ENCODE assay signal across 14 cellular contexts in the genomic region with DNA sequence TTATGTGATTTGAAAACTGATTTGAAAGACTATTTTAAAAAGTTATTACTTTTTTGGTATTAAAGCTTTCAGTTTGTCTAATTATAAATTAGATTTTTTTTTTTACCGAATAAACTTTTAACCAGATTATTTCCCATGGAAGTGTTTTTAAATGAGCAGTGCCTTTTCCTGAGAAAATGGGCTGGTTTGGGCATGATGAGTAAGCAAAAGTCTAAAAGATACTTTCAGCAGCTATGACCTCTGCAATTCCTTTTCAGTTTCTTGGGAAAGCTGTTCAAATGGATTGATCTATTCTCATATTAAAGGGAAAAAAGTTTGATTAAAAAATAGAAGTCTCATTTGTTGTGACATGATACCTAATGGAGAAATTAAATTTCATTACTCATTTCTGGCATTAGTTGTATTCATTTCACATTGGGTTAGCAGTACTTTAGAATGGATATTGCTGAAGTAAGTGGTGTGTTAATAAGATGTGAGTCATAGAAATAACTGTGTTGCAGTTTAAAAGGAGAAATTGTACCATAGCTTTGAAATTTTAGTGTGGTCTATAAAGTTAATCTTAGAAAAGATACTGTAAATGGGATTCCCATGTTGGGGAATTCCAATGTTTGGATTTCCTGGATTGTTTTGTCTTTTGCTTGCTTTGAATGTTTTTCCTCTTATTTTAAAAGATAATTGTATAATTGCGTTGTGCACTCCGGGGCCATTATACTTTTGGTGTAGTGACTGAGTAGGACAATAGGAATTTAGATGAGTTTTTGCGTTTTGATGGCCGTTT. TPM values are rescaled to one million over a fixed set of nuclear protein-coding genes. Genes with fewer than 3 reads are reported as not detected.
DNase-seq lines count a peak whose midpoint lies in the region; ATAC-seq and TF ChIP-seq lines count a peak whose summit lies in the region.
"Had no signal": no experiment of that assay in that cellular context is flagged by ENCODE, and none has a peak within 500 bp of the region (broad histone marks: within the 10 kb centered on the region; RNA-seq: fewer than 3 reads in every experiment).

No MANE protein-coding gene starts in this region.

- H3K9me3 ChIP-seq in IMR-90 (ENCODE audit: control insufficient read depth, insufficient read depth, low read length): peaks cover 3% of the 10 kb centered on the region; the same call in 1 of the 2 replicates
- H3K9me3 ChIP-seq in mammary epithelial cell (replicated peaks; ENCODE audit: insufficient read depth, low read length): no peaks in the 10 kb centered on the region
- no peaks in the 10 kb centered on the region for H3K9me3 ChIP-seq in lower lobe of right lung
- H3K9me3 ChIP-seq in tibial artery: no peaks in the 10 kb centered on the region
- H3K9me3 ChIP-seq in endodermal cell (ENCODE audit: control insufficient read depth, low read length): no peaks in the 10 kb centered on the region

- H3K79me2 ChIP-seq in mammary epithelial cell (ENCODE audit: insufficient read depth, low read length): peaks cover 98% of the 10 kb centered on the region

- H3K4me3 Mint-ChIP-seq in endodermal cell: no peak overlapping the region
- H3K4me3 Mint-ChIP-seq: activated B cell treated with CpG ODN at 0.5 μM for 24 hours; activated T-cell treated with anti-CD3 and anti-CD28 coated beads, Interleukin-2, amount 50 U/mL, for 72 hours; CD8-positive, alpha-beta T cell had no signal

- H3K4me2 ChIP-seq in IMR-90 (ENCODE audit: low read depth, low read length): peak overlapping the region; percentile 36; the same call in 1 of the 2 replicates
- peak overlapping the region; percentile 35 for H3K4me2 ChIP-seq in mammary epithelial cell (ENCODE audit: insufficient read depth, low read depth, low read length)

- no peak overlapping the region for H3K4ac ChIP-seq in IMR-90 (ENCODE audit: low read depth, low read length)

- H3K9ac ChIP-seq in IMR-90 (ENCODE audit: low read depth, low read length) (no peak overlapping the region), mammary epithelial cell (ENCODE audit: insufficient read depth, low read length) (no peak overlapping the region), endodermal cell (ENCODE audit: extremely low read depth, low read length, poor library complexity, severe bottlenecking) (no peak overlapping the region)

- H4K5ac ChIP-seq in IMR-90 (ENCODE audit: low read depth, low read length): no peak overlapping the region

- ATAC-seq in IMR-90 (ENCODE audit: low read depth) (peak; percentile 82; the same call in 1 of the 2 replicates), lower lobe of right lung (no peak)
- ATAC-seq: activated T-cell treated with anti-CD3 and anti-CD28 coated beads, Interleukin-2, amount 50 U/mL, for 72 hours; CD8-positive, alpha-beta T cell had no signal

- H3K27ac Mint-ChIP-seq in endodermal cell: no peak overlapping the region
- H3K27ac Mint-ChIP-seq: activated B cell treated with CpG ODN at 0.5 μM for 24 hours; CD8-positive, alpha-beta T cell had no signal

- H3K36me3 Mint-ChIP-seq in endodermal cell (ENCODE audit: low read depth): peaks cover 27% of the 10 kb centered on the region

- no peak overlapping the region for H3K18ac ChIP-seq in IMR-90 (ENCODE audit: low read depth, low read length)

- H3K9me3 Mint-ChIP-seq in endodermal cell: peaks cover 12% of the 10 kb centered on the region
- H3K9me3 Mint-ChIP-seq: activated B cell treated with CpG ODN at 0.5 μM for 24 hours; activated T-cell treated with anti-CD3 and anti-CD28 coated beads, Interleukin-2, amount 50 U/mL, for 72 hours had no signal

- WGBS in IMR-90 (ENCODE audit: extremely low coverage in 2 of 2, insufficient read length in 1 of 2), 2 experiments: no CpG with 5 or more reads among the region's 5 CpGs
- 63% methylated on average over 5 of the region's 5 CpGs for WGBS in mammary epithelial cell (ENCODE audit: low coverage, missing lambda C conversion rate)
- 95 to 100% methylated on average over 3 to 4 of the region's 5 CpGs for WGBS in endodermal cell (ENCODE audit: insufficient coverage in 1 of 2, insufficient read length in 1 of 2), 2 experiments

- H3K27me3 ChIP-seq in IMR-90 (ENCODE audit: control insufficient read depth, insufficient read depth, low read length): no peaks in the 10 kb centered on the region
- H3K27me3 ChIP-seq in mammary epithelial cell (ENCODE audit: insufficient read depth, low read length): no peaks in the 10 kb centered on the region
- no peaks in the 10 kb centered on the region for H3K27me3 ChIP-seq in lower lobe of right lung (ENCODE audit: low read depth)
- no peaks in the 10 kb centered on the region for H3K27me3 ChIP-seq in tibial artery
- no peaks in the 10 kb centered on the region for H3K27me3 ChIP-seq in endodermal cell (ENCODE audit: control insufficient read depth, insufficient read depth, low read length, poor library complexity, severe bottlenecking)
- H3K27me3 ChIP-seq: spleen had no signal

- H2BK20ac ChIP-seq in IMR-90 (ENCODE audit: low read depth, low read length): no peak overlapping the region

- H3K23ac ChIP-seq in IMR-90 (ENCODE audit: low read depth, low read length): no peak overlapping the region

- CTCF ChIA-PET in IMR-90 (lab: Yijun Ruan, JAX) (interaction anchor here (0.6 to 1.2 kb wide), 3 partner anchors 17 to 19 kb away, joined by 3 to 5 read pairs (median 4); no protein-coding TSS in a partner anchor), mammary epithelial cell (lab: Charles Lee; ENCODE audit: low non-redundant PET) (no interaction called here)

- H3K4me1 Mint-ChIP-seq in endodermal cell: peaks cover 6% of the 10 kb centered on the region

- POLR2A ChIA-PET in IMR-90 (lab: Charles Lee; ENCODE audit: unreplicated experiment): no interaction called here

- H3K27me3 Mint-ChIP-seq in endodermal cell (ENCODE audit: insufficient read depth): no peaks in the 10 kb centered on the region
- H3K27me3 Mint-ChIP-seq: activated B cell treated with CpG ODN at 0.5 μM for 24 hours had no signal

- H4K8ac ChIP-seq in IMR-90 (ENCODE audit: low read depth in 2 of 2, low read length in 2 of 2): no peak overlapping the region

- H3K9me1 ChIP-seq in IMR-90 (ENCODE audit: insufficient read depth, low read length): peaks cover 7% of the 10 kb centered on the region

- no peak overlapping the region for H2AFZ ChIP-seq in IMR-90 (replicated peaks; ENCODE audit: low read length, poor library complexity)
- H2AFZ ChIP-seq in mammary epithelial cell (ENCODE audit: low read depth, low read length): no peak overlapping the region

- dilution Hi-C loops in IMR-90 (cut with HindIII; ENCODE audit: low sequenced_read_pairs, unreplicated experiment): no loop called here
- dilution Hi-C loops in mammary epithelial cell (cut with HindIII; ENCODE audit: low sequenced_read_pairs): no loop called here

- H3K56ac ChIP-seq in IMR-90 (ENCODE audit: extremely low read depth, insufficient read depth, low read length): no peak overlapping the region

- no peak overlapping the region for H3K14ac ChIP-seq in IMR-90 (replicated peaks; ENCODE audit: low read depth, low read length)

- H2AK9ac ChIP-seq in IMR-90 (replicated peaks; ENCODE audit: low read depth, low read length, poor library complexity): no peak overlapping the region

- peaks cover 46% of the 10 kb centered on the region for H4K20me1 ChIP-seq in IMR-90 (ENCODE audit: insufficient read depth, low read length)
- no peaks in the 10 kb centered on the region for H4K20me1 ChIP-seq in mammary epithelial cell (ENCODE audit: insufficient read depth, low read length)

- no TSS peak for BruUV-seq in IMR-90 (replicated peaks; lab: Mats Ljungman, UMichigan)
- no TSS peak for BruUV-seq in mammary epithelial cell (replicated peaks; lab: Mats Ljungman, UMichigan)

- intact Hi-C loops in IMR-90 (cut with micrococcal nuclease) (no loop called here), mammary epithelial cell (cut with micrococcal nuclease) (loop anchor here (2.0 kb wide), 1 partner anchor 20 kb away; a partner anchor contains a TSS), lower lobe of right lung (cut with DNase I) (no loop called here), tibial artery (cut with DNase I; ENCODE audit: low total_unique reads) (no loop called here)

- H3K36me3 ChIP-seq in IMR-90 (ENCODE audit: control insufficient read depth, insufficient read depth, low read length) (peaks cover 4% of the 10 kb centered on the region), mammary epithelial cell (ENCODE audit: insufficient read depth, low read length) (no peaks in the 10 kb centered on the region), lower lobe of right lung (no peaks in the 10 kb centered on the region), tibial artery (peaks cover 0 to 4% (median 0%) of the 10 kb centered on the region in 3 donors), endodermal cell (ENCODE audit: control insufficient read depth, insufficient read depth, low read length) (peaks cover 21% of the 10 kb centered on the region)

- no peak overlapping the region for H4K91ac ChIP-seq in IMR-90 (ENCODE audit: insufficient read depth, low read depth, low read length)

- no peak for TF ChIP-seq POLR2A in IMR-90 (IDR thresholded peaks at IDR 0.05; ENCODE audit: low read depth, low read length)

- DNase-seq in AG20443 (ENCODE audit: low spot score): peak; percentile 35
- DNase-seq in IMR-90: peak; percentile 66
- peak; percentile 56 for DNase-seq in mammary epithelial cell
- DNase-seq in kidney tubule cell (ENCODE audit: low spot score): peak; percentile 70
- no peak for DNase-seq in lower lobe of right lung
- no peak for DNase-seq in tibial artery
- DNase-seq in caudate nucleus (lab: John Stamatoyannopoulos, UW): no peak
- DNase-seq in endodermal cell: no peak
- DNase-seq: activated B cell treated with CpG ODN at 0.5 μM for 24 hours; activated T-cell treated with anti-CD3 and anti-CD28 coated beads, Interleukin-2, amount 50 U/mL, for 72 hours; CD8-positive, alpha-beta T cell; hypothalamus; NCI-H2081 treated with DMSO at 0.1 percent for 48 hours; spleen had no signal

- peaks cover 23 to 62% of the 10 kb centered on the region in 2 experiments; a peak in 3 of 4 replicates for H3K79me1 ChIP-seq in IMR-90 (ENCODE audit: low read depth in 1 of 2, low read length in 2 of 2)

- TF ChIP-seq CTCF in IMR-90 (conservative IDR thresholded peaks at IDR 0.05; ENCODE audit: low read depth, low read length): no peak
- TF ChIP-seq CTCF in mammary epithelial cell (conservative IDR thresholded peaks at IDR 0.05 in 1 of 2, IDR thresholded peaks at IDR 0.05 in 1 of 2; ENCODE audit: extremely low read depth in 1 of 2, insufficient read depth in 1 of 2, low read depth in 1 of 2, low read length in 2 of 2): no peak
- no peak for TF ChIP-seq CTCF in lower lobe of right lung (IDR thresholded peaks at IDR 0.05)
- TF ChIP-seq CTCF in tibial artery (IDR thresholded peaks at IDR 0.05): no peak
- no peak for TF ChIP-seq CTCF in endodermal cell (conservative IDR thresholded peaks at IDR 0.05)

- peak overlapping the region; percentile 52 for H2BK5ac ChIP-seq in IMR-90 (ENCODE audit: low read depth, low read length, poor library complexity, severe bottlenecking)

- peaks cover 8% of the 10 kb centered on the region for H3K4me1 ChIP-seq in IMR-90 (ENCODE audit: control insufficient read depth, insufficient read depth, low read length)
- H3K4me1 ChIP-seq in mammary epithelial cell (ENCODE audit: insufficient read depth, low read length): peaks cover 17% of the 10 kb centered on the region
- peaks cover 17% of the 10 kb centered on the region for H3K4me1 ChIP-seq in lower lobe of right lung
- peaks cover 0 to 56% (median 28%) of the 10 kb centered on the region in 4 donors for H3K4me1 ChIP-seq in tibial artery
- peaks cover 9% of the 10 kb centered on the region for H3K4me1 ChIP-seq in endodermal cell (ENCODE audit: control insufficient read depth, insufficient read depth, low read length)

- H2BK120ac ChIP-seq in IMR-90 (ENCODE audit: low read depth, low read length): no peak overlapping the region

- H2BK15ac ChIP-seq in IMR-90 (ENCODE audit: low read depth, low read length): no peak overlapping the region

- H3K4me3 ChIP-seq in IMR-90 (ENCODE audit: insufficient read depth, low read depth, low read length) (no peak overlapping the region), mammary epithelial cell (replicated peaks in 1 of 3; ENCODE audit: insufficient read depth in 1 of 3, low read depth in 2 of 3, low read length in 3 of 3) (peak overlapping the region in 1 of 3 experiments; percentile 13), lower lobe of right lung (no peak overlapping the region), tibial artery (no peak overlapping the region), endodermal cell (ENCODE audit: low read length) (no peak overlapping the region)
- H3K4me3 ChIP-seq: spleen had no signal

- H3K27ac ChIP-seq in IMR-90 (ENCODE audit: insufficient read depth, low read length) (no peak overlapping the region), mammary epithelial cell (ENCODE audit: insufficient read depth, low read depth, low read length) (peak overlapping the region; percentile 43), lower lobe of right lung (no peak overlapping the region), tibial artery (no peak overlapping the region), caudate nucleus (ENCODE audit: low read depth, low read length) (no peak overlapping the region), endodermal cell (ENCODE audit: low read depth, low read length) (no peak overlapping the region)
- H3K27ac ChIP-seq: spleen had no signal

- H2AK5ac ChIP-seq in IMR-90 (ENCODE audit: low read depth, low read length): no peak overlapping the region

- in situ Hi-C loops in IMR-90 (cut with MboI; ENCODE audit: low sequenced_read_pairs): no loop called here
- in situ Hi-C loops in mammary epithelial cell (cut with MboI; ENCODE audit: low sequenced_read_pairs in 2 of 2): no loop called here

- no peak for TF ChIP-seq RAD21 in IMR-90 (IDR thresholded peaks at IDR 0.05; ENCODE audit: low read length)

RNA-seq across cellular contexts. Expression of a gene that starts 21.0 kb away (rescaled TPM):
- total RNA-seq in IMR-90 (2012; rRNA removed): 57.2 and 149 TPM in 2 replicates
- polyA plus RNA-seq in IMR-90 (2012; rRNA removed): 36.9 and 42.1 TPM in 2 replicates
- polyA plus RNA-seq in IMR-90 (2012; cell fraction: cytosol; rRNA removed): 3.5 and 4.0 TPM in 2 replicates
- 3.2 and 30.4 TPM in 2 replicates for polyA plus RNA-seq in IMR-90 (2012; cell fraction: nucleus; rRNA removed; ENCODE audit: low replicate concordance)
- total RNA-seq in mammary epithelial cell: 100 to 1,000 TPM; 117 to 150 TPM
- polyA plus RNA-seq in mammary epithelial cell: 57.6 TPM
- polyA minus RNA-seq in mammary epithelial cell: 34.6 TPM
- total RNA-seq in lower lobe of right lung: 164 TPM
- total RNA-seq in endodermal cell: 100 to 1,000 TPM; 215 to 239 TPM
- polyA plus RNA-seq in endodermal cell (2013, experiment 1 of 2): 109 TPM
- 125 TPM for polyA plus RNA-seq in endodermal cell (2013, experiment 2 of 2)

Comparison
In these comparisons a context has a peak if more than half of its experiments do, and no peak if none do; other contexts are left out.
1. DNase-seq: peak in AG20443 (single experiment), IMR-90 (single experiment), mammary epithelial cell (single experiment) and kidney tubule cell (single experiment); none in lower lobe of right lung (single experiment), tibial artery (0 of 2), caudate nucleus (0 of 61) and endodermal cell (single experiment).